ENCODE assay signal across 1 cellular context in genomic region chr12:106914796-106915634, GRCh38.
TF ChIP-seq lines count a peak whose summit lies in the region.

No MANE protein-coding gene starts in this region.

TF ChIP-seq in HepG2, 621 proteins besides CTCF, POLR2A, EP300 and RAD21 (continued from another document):
- TF ChIP-seq ZMAT5 (CRISPR knock-in tag; IDR thresholded peaks at IDR 0.05; ENCODE audit: borderline replicate concordance, low read depth) (no peak), TRIM22 (IDR thresholded peaks at IDR 0.05) (no peak), FUBP1 (CRISPR knock-in tag; IDR thresholded peaks at IDR 0.05; ENCODE audit: borderline replicate concordance) (no peak), MAFF (IDR thresholded peaks at IDR 0.05; ENCODE audit: low read depth, low read length) (peak; percentile 38; the same call in 1 of the 2 replicates), ZNF142 (CRISPR knock-in tag; IDR thresholded peaks at IDR 0.05) (no peak)
